Comparison of ENCODE assay signal across 27 cellular contexts in genomic region chr1:114395863-114396262, GRCh38.
"Had no signal": no experiment of that assay in that cellular context is flagged by ENCODE, and none has a peak within 500 bp of the region (broad histone marks: within the 10 kb centered on the region; RNA-seq: fewer than 3 reads in every experiment).

No MANE protein-coding gene starts in this region.

- H3K27me3 ChIP-seq: stomach, suprapubic skin, testis, thyroid gland, tibial artery, tibial nerve, transverse colon, upper lobe of left lung, upper lobe of right lung, uterus, vagina had no signal

- H3K4me1 ChIP-seq: stomach, suprapubic skin, testis, thyroid gland, tibial artery, tibial nerve, transverse colon, upper lobe of left lung, upper lobe of right lung, uterus, vagina had no signal

- DNase-seq: stimulated activated CD4-positive, alpha-beta T cell treated with anti-CD3 and anti-CD28 coated beads, Interleukin-2, amount 100 ng/mL, for 48 hours; stimulated activated CD4-positive, alpha-beta T cell treated with anti-CD3 and anti-CD28 coated beads, Interleukin-4, amount 100 ng/mL, for 1 hour; stimulated activated CD4-positive, alpha-beta T cell treated with anti-CD3 and anti-CD28 coated beads, Interleukin-4, amount 100 ng/mL, for 24 hours; stimulated activated CD4-positive, alpha-beta T cell treated with anti-CD3 and anti-CD28 coated beads, Interleukin-4, amount 100 ng/mL, for 4 hours; stimulated activated CD8-positive, alpha-beta memory T cell treated with anti-CD3 and anti-CD28 coated beads, Interleukin-4, amount 100 ng/mL, for 48 hours; stimulated activated naive B cell treated with anti-CD40 and anti-IgM and Interleukin-4, amounts not matched to agents 10 μg/mL and 1 μg/mL and 100 μg/mL, for 72 hours; stimulated activated naive CD4-positive, alpha-beta T cell; stimulated activated naive CD4-positive, alpha-beta T cell treated with Interleukin-2 at 50 U/mL for 16 hours; stimulated activated naive CD8-positive, alpha-beta T cell treated with anti-CD3 and anti-CD28 coated beads, Interleukin-15, amount 100 ng/mL, for 72 hours; stimulated activated naive CD8-positive, alpha-beta T cell treated with anti-CD3 and anti-CD28 coated beads, Interleukin-15, Interleukin-2, amounts not matched to agents 100 U/mL and 50 U/mL, for 24 hours; stomach; substantia nigra; testis; thyroid gland; tibial artery; transverse colon; trophoblast cell; upper lobe of left lung; upper lobe of right lung; uterus had no signal

- H3K27ac ChIP-seq: stomach, suprapubic skin, testis, thoracic aorta, thyroid gland, tibial artery, tibial nerve, transverse colon, upper lobe of left lung, upper lobe of right lung, uterus, vagina had no signal

- H3K36me3 ChIP-seq: uterus had no signal

- H3K9me3 ChIP-seq: stomach, suprapubic skin, testis, thoracic aorta, thyroid gland, tibial artery, tibial nerve, transverse colon, upper lobe of left lung, upper lobe of right lung, uterus, vagina had no signal

- H3K4me3 ChIP-seq: stomach, suprapubic skin, testis, thoracic aorta, thyroid gland, tibial artery, tibial nerve, transverse colon, upper lobe of left lung, upper lobe of right lung, uterus, vagina had no signal

- ATAC-seq: stimulated activated effector memory CD8-positive, alpha-beta T cell treated with anti-CD3 and anti-CD28 coated beads, Interleukin-12 subunit alpha, Interleukin-12 subunit beta, amount 100 ng/mL, for 72 hours; stimulated activated memory B cell treated with anti-CD40 and anti-IgM and Interleukin-4, amounts not matched to agents 10 μg/mL and 1 μg/mL and 100 μg/mL, for 72 hours; stimulated activated naive B cell treated with anti-CD40 and anti-IgM and Interleukin-4, amounts not matched to agents 10 μg/mL and 1 μg/mL and 100 μg/mL, for 72 hours; stimulated activated naive CD8-positive, alpha-beta T cell treated with anti-CD3 and anti-CD28 coated beads, Interleukin-15, amount 100 ng/mL, for 72 hours; stimulated activated naive CD8-positive, alpha-beta T cell treated with anti-CD3 and anti-CD28 coated beads, Interleukin-15, Interleukin-2, amounts not matched to agents 100 U/mL and 50 U/mL, for 24 hours; upper lobe of right lung had no signal

- FAIRE-seq: urothelium cell line had no signal
